ENCODE assay signal across 25 cellular contexts in the genomic region with DNA sequence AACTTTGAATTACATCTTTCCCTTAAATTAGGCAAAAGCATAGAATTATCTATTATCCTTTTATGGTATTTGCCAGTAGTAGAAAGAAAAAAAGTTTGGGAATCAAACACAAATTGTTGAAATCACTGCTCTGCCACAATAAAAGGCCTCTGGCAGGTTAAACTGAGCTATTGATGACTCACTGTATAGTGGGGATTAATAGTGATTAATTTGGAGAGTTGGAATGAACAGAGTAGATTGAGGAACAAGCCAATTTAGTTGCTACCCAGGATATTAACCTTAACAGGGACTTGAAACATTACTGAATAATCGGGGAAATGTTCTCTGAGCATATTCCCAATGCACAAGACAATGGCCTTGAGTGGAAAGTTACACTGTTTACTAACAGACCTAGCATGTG.
"Had no signal": no experiment of that assay in that cellular context is flagged by ENCODE, and none has a peak within 500 bp of the region (broad histone marks: within the 10 kb centered on the region; RNA-seq: fewer than 3 reads in every experiment).

No MANE protein-coding gene starts in this region.

- DNase-seq: activated B cell treated with CpG ODN at 0.5 μM for 24 hours; activated CD4-positive, alpha-beta T cell treated with anti-CD3 and anti-CD28 coated beads for 1 hour; activated CD4-positive, alpha-beta T cell treated with anti-CD3 and anti-CD28 coated beads, Interleukin-2, amount 10 ng/mL, durations not matched to agents 24 days and 14 days; activated CD4-positive, alpha-beta T cell treated with anti-CD3 and anti-CD28 coated beads, Interleukin-2, amount 50 U/mL, for 48 hours; activated naive CD4-positive, alpha-beta T cell; activated T-cell treated with anti-CD3 and anti-CD28 coated beads for 4 hours; aorta; body of pancreas; KG1; MV-4-11; NCI-H1092 treated with DMSO at 0.1 percent for 48 hours; NCI-H1436; NCI-H1694 treated with DMSO at 0.1 percent for 48 hours; NCI-H2029 treated with DMSO at 0.1 percent for 48 hours; NCI-H345; NCI-H510A; NCI-H526 treated with DMSO at 0.1 percent for 48 hours; NCI-H82; T-cell; T-helper 2 cell; T1000 had no signal

- H3K4me3 Mint-ChIP-seq: activated B cell treated with CpG ODN at 0.5 μM for 24 hours; activated CD4-positive, alpha-beta T cell treated with anti-CD3 and anti-CD28 coated beads, Interleukin-2, amount 10 ng/mL, durations not matched to agents 24 days and 14 days; activated naive CD4-positive, alpha-beta T cell treated with anti-CD3 and anti-CD28 coated beads, Interleukin-2, amount 50 U/mL, for 24 hours; IgD-negative memory B cell; T-cell had no signal

- H3K9me3 ChIP-seq: body of pancreas had no signal

- H3K27me3 ChIP-seq: body of pancreas had no signal

- H3K27ac Mint-ChIP-seq: activated B cell treated with CpG ODN at 0.5 μM for 24 hours; activated CD4-positive, alpha-beta T cell treated with anti-CD3 and anti-CD28 coated beads, Interleukin-2, amount 10 ng/mL, durations not matched to agents 24 days and 14 days; activated naive CD4-positive, alpha-beta T cell treated with anti-CD3 and anti-CD28 coated beads, Interleukin-2, amount 50 U/mL, for 24 hours; IgD-negative memory B cell; T-cell had no signal

- H3K27ac ChIP-seq: body of pancreas, SK-N-MC had no signal

- H3K9me3 Mint-ChIP-seq: activated B cell treated with CpG ODN at 0.5 μM for 24 hours; activated CD4-positive, alpha-beta T cell treated with anti-CD3 and anti-CD28 coated beads, Interleukin-2, amount 10 ng/mL, durations not matched to agents 24 days and 14 days; activated naive CD4-positive, alpha-beta T cell treated with anti-CD3 and anti-CD28 coated beads, Interleukin-2, amount 50 U/mL, for 24 hours; IgD-negative memory B cell; T-cell had no signal

- H3K27me3 Mint-ChIP-seq: activated B cell treated with CpG ODN at 0.5 μM for 24 hours; activated CD4-positive, alpha-beta T cell treated with anti-CD3 and anti-CD28 coated beads, Interleukin-2, amount 10 ng/mL, durations not matched to agents 24 days and 14 days; activated naive CD4-positive, alpha-beta T cell treated with anti-CD3 and anti-CD28 coated beads, Interleukin-2, amount 50 U/mL, for 24 hours; IgD-negative memory B cell; T-cell had no signal

- H3K4me3 ChIP-seq: body of pancreas, SK-N-MC had no signal

- H3K4me1 ChIP-seq: body of pancreas had no signal

- ATAC-seq: body of pancreas, Right ventricle myocardium inferior, T-cell had no signal

- H3K4me1 Mint-ChIP-seq: activated B cell treated with CpG ODN at 0.5 μM for 24 hours; activated CD4-positive, alpha-beta T cell treated with anti-CD3 and anti-CD28 coated beads, Interleukin-2, amount 10 ng/mL, durations not matched to agents 24 days and 14 days; activated naive CD4-positive, alpha-beta T cell treated with anti-CD3 and anti-CD28 coated beads, Interleukin-2, amount 50 U/mL, for 24 hours; T-cell had no signal
